Comparison of ENCODE assay signal across 8 cellular contexts in genomic region chr6:28335564-28336283, GRCh38. TPM values are rescaled to one million over a fixed set of nuclear protein-coding genes. Genes with fewer than 3 reads are reported as not detected.
DNase-seq lines count a peak whose midpoint lies in the region; ATAC-seq, FAIRE-seq and TF ChIP-seq lines count a peak whose summit lies in the region.

Gene ZSCAN31 (minus strand): TSS chr6:28336148. CDS start chr6:28329683, 6,465 bp downstream.

- peak; percentile 95 for FAIRE-seq in HepG2 (lab: Jason Lieb, UNC)

- H3K27me3 ChIP-seq in duodenal mucosa (ENCODE audit: control insufficient read depth in 1 of 2, insufficient read depth in 2 of 2, low read length in 2 of 2): no peaks in the 10 kb centered on the region
- H3K27me3 ChIP-seq in HepG2 (ENCODE audit: control insufficient read depth in 1 of 2, insufficient read depth in 2 of 2, low read length in 2 of 2): no peaks in the 10 kb centered on the region; a peak in 1 of 5 replicates

- TF ChIP-seq RAD21 in HepG2 (CRISPR knock-in tag; IDR thresholded peaks at IDR 0.05): 0 out of 2 replicates have a peak, but pooled peaks have one; percentile 17

- H3K4me2 ChIP-seq in HepG2 (ENCODE audit: low read depth, low read length): peak within 1 kb of the TSS; percentile 87

- POLR2A ChIA-PET in HepG2 (lab: Yijun Ruan, JAX): interaction anchor here (0.6 to 4.9 kb wide), 36 partner anchors 9 to 863 kb away, joined by 3 to 108 read pairs (median 6); partner anchors contain the start of genes PGBD1, ZKSCAN3, ZKSCAN4 and ZKSCAN8

- DNase-seq in AG09309 (ENCODE audit: low read depth) (peak; percentile 91), NCI-H526 (lab: John Stamatoyannopoulos, UW) (peak; percentile 87 to 91), HepG2 (ENCODE audit: low spot score) (peak; percentile 99)
- peak; percentile 70 to 79 for DNase-seq in activated CD4-positive, alpha-beta T cell treated with anti-CD3 and anti-CD28 coated beads, Interleukin-2, amount 50 U/mL, for 48 hours
- DNase-seq in stimulated activated CD4-positive, alpha-beta T cell treated with anti-CD3 and anti-CD28 coated beads, Interleukin-4, amount 100 ng/mL, for 1 hour: peak; percentile 71

- CTCF ChIA-PET in HepG2 (lab: Yijun Ruan, JAX; ENCODE audit: low intra/inter-chr PET ratio, low total read pairs): no interaction called here

- H3K27ac ChIP-seq in duodenal mucosa (ENCODE audit: low read depth, low read length) (peak within 1 kb of the TSS; percentile 93), HepG2 (ENCODE audit: extremely low read length, insufficient read depth, low read length) (peak within 1 kb of the TSS; percentile 96)

- H3K4me3 ChIP-seq in AG09309 (ENCODE audit: control insufficient read depth, low read depth, low read length) (peak within 1 kb of the TSS; percentile 84), duodenal mucosa (ENCODE audit: low read depth in 1 of 2, low read length in 2 of 2) (peak within 1 kb of the TSS; percentile 88 to 91), HepG2 (replicated peaks in 1 of 3; ENCODE audit: insufficient read depth in 1 of 3, low read depth in 2 of 3, low read length in 3 of 3) (peak within 1 kb of the TSS; percentile 78 to 94 (median 80))

- H3K4me1 ChIP-seq in duodenal mucosa (ENCODE audit: control insufficient read depth in 1 of 2, insufficient read depth in 2 of 2, low read length in 2 of 2) (peaks cover 7 to 9% of the 10 kb centered on the region in 2 donors), HepG2 (ENCODE audit: insufficient read depth, low read length) (peaks cover 25% of the 10 kb centered on the region)

- H3K9ac ChIP-seq in duodenal mucosa (ENCODE audit: low read depth in 1 of 2, low read length in 2 of 2) (peak within 1 kb of the TSS; percentile 85 to 93), HepG2 (ENCODE audit: insufficient read depth, low read depth, low read length) (peak within 1 kb of the TSS; percentile 88)

- TF ChIP-seq CTCF in AG09309 (IDR thresholded peaks at IDR 0.05; ENCODE audit: control insufficient read depth, insufficient read depth, low read depth, low read length, missing control alignments) (no peak), HepG2 (CRISPR knock-in tag; IDR thresholded peaks at IDR 0.05) (no peak; the same call in 1 of the 2 replicates)

- H4K20me1 ChIP-seq in HepG2 (ENCODE audit: insufficient read depth, low read length): no peaks in the 10 kb centered on the region

- TSS peak; percentile 91 for BruUV-seq in HepG2 (replicated peaks; lab: Mats Ljungman, UMichigan)

- TF ChIP-seq POLR2A in HepG2 (IDR thresholded peaks at IDR 0.05; ENCODE audit: insufficient read depth in 1 of 2, low read depth in 2 of 2, low read length in 2 of 2): peak; percentile 80 to 99

- intact Hi-C loops in HepG2 (cut with micrococcal nuclease; ENCODE audit: unreplicated experiment): loop anchor here (1.0 kb wide), 2 partner anchors 10 to 11 kb away; no protein-coding TSS in a partner anchor

- H3K9me3 ChIP-seq in duodenal mucosa (ENCODE audit: control insufficient read depth in 1 of 2, low read length in 2 of 2) (peaks cover 0 to 3% of the 10 kb centered on the region in 2 donors), HepG2 (ENCODE audit: low read length) (peaks cover 8% of the 10 kb centered on the region)

- H3K36me3 ChIP-seq in duodenal mucosa (ENCODE audit: control insufficient read depth in 1 of 2, insufficient read depth in 2 of 2, low read length in 2 of 2) (no peaks in the 10 kb centered on the region), HepG2 (replicated peaks in 1 of 2; ENCODE audit: control insufficient read depth in 1 of 2, insufficient read depth in 2 of 2, low read length in 2 of 2) (no peaks in the 10 kb centered on the region)

- H3K79me2 ChIP-seq in HepG2 (ENCODE audit: insufficient read depth, low read length): peaks cover 9% of the 10 kb centered on the region

- in situ Hi-C loops in HepG2 (cut with HindIII; ENCODE audit: extremely low pct_ligation_motif_present, low pct_unique_long_range_greater_than_20kb): no loop called here

- peak within 1 kb of the TSS; percentile 68 for H2AFZ ChIP-seq in HepG2 (ENCODE audit: low read length)

- TF ChIP-seq EP300 in HepG2 (IDR thresholded peaks at IDR 0.05; ENCODE audit: low read depth in 2 of 2, low read length in 2 of 2) (peak; percentile 18 to 34; a peak in 1 of 4 replicates), HepG2 (CRISPR knock-in tag; IDR thresholded peaks at IDR 0.05; ENCODE audit: borderline replicate concordance) (peak; percentile 62)

- WGBS in HepG2 (ENCODE audit: low lambda C conversion rate): 1% methylated on average over 33 of the region's 35 CpGs

- peak; percentile 84 for ATAC-seq in GM19043 (IDR thresholded peaks at IDR 0.05; ENCODE audit: low read depth, unreplicated experiment)
- ATAC-seq in HG03342 (IDR thresholded peaks at IDR 0.05; ENCODE audit: unreplicated experiment): peak; percentile 81
- ATAC-seq in HepG2: peak; percentile 98

TF ChIP-seq in HepG2, 621 proteins besides CTCF, POLR2A, EP300 and RAD21 (continues in another document):
- TF ChIP-seq SAP130 (CRISPR knock-in tag; IDR thresholded peaks at IDR 0.05; ENCODE audit: low read depth): peak; percentile 82
- TF ChIP-seq MXD1 (CRISPR knock-in tag; IDR thresholded peaks at IDR 0.05): peak; percentile 42; the same call in 1 of the 2 replicates
- TF ChIP-seq, protein P1, sequence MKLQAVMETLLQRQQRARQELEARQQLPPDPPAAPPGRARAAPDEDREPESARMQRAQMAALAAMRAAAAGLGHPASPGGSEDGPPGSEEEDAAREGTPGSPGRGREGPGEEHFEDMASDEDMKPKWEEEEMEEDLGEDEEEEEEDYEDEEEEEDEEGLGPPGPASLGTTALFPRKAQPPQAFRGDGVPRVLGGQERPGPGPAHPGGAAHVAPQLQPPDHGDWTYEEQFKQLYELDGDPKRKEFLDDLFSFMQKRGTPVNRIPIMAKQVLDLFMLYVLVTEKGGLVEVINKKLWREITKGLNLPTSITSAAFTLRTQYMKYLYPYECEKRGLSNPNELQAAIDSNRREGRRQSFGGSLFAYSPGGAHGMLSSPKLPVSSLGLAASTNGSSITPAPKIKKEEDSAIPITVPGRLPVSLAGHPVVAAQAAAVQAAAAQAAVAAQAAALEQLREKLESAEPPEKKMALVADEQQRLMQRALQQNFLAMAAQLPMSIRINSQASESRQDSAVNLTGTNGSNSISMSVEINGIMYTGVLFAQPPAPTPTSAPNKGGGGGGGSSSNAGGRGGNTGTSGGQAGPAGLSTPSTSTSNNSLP (IDR thresholded peaks at IDR 0.05; ENCODE audit: low read depth, low read length): peak; percentile 11; the same call in 1 of the 2 replicates
- TF ChIP-seq ZNF605 (CRISPR knock-in tag; IDR thresholded peaks at IDR 0.05): peak; percentile 91
- TF ChIP-seq SRSF4 (IDR thresholded peaks at IDR 0.05; ENCODE audit: low read depth, low read length, poor library complexity, severe bottlenecking): no peak
- TF ChIP-seq ZNF225 (CRISPR knock-in tag; IDR thresholded peaks at IDR 0.05): peak; percentile 57
- TF ChIP-seq ZNF790 (CRISPR knock-in tag; IDR thresholded peaks at IDR 0.05; ENCODE audit: borderline replicate concordance): peak; percentile 16; the same call in 1 of the 2 replicates
- peak; percentile 40 for TF ChIP-seq HNF1B (CRISPR knock-in tag; IDR thresholded peaks at IDR 0.05)
- peak; percentile 86; the same call in 1 of the 2 replicates for TF ChIP-seq NFKB2 (CRISPR knock-in tag; IDR thresholded peaks at IDR 0.05; ENCODE audit: borderline replicate concordance)

RNA-seq across cellular contexts. Expression of gene ZSCAN31, which starts in this region (rescaled TPM):
- total RNA-seq in HepG2 (2016; rRNA removed; fragmentation: Illumina TruSeq; extraction: Trizol): 6.2 and 7.2 TPM in 2 replicates
- total RNA-seq in HepG2 (2016; cell fraction: cytosol; rRNA removed; fragmentation: Illumina TruSeq; extraction: Trizol; ENCODE audit: low read depth): 3.0 and 3.6 TPM in 2 replicates
- total RNA-seq in HepG2 (2016; cell fraction: insoluble cytoplasmic fraction; rRNA removed; fragmentation: Illumina TruSeq; extraction: Trizol): 7.3 and 8.3 TPM in 2 replicates
- 6.2 and 10.2 TPM in 2 replicates for total RNA-seq in HepG2 (2016; cell fraction: membrane; rRNA removed; fragmentation: Illumina TruSeq; extraction: Trizol)
- total RNA-seq in HepG2 (2016; cell fraction: nucleus; rRNA removed; fragmentation: Illumina TruSeq; extraction: Trizol): 4.9 and 6.5 TPM in 2 replicates
- 3.6 and 5.3 TPM in 2 replicates for polyA plus RNA-seq in HepG2 (2011; rRNA removed)
- 2.6 and 3.6 TPM in 2 replicates for polyA plus RNA-seq in HepG2 (2011; cell fraction: cytosol; rRNA removed)
- polyA plus RNA-seq in HepG2 (2011; cell fraction: nucleus; rRNA removed): 3.9 and 4.9 TPM in 2 replicates
- polyA plus RNA-seq in HepG2 (2012): 4.8 and 4.9 TPM in 2 replicates
- 1.6 and 2.0 TPM in 2 replicates for polyA plus RNA-seq in HepG2 (2016; cell fraction: cytosol; fragmentation: Illumina TruSeq; extraction: Trizol; ENCODE audit: low read depth)
- polyA plus RNA-seq in HepG2 (2016; cell fraction: insoluble cytoplasmic fraction; fragmentation: Illumina TruSeq; extraction: Trizol; ENCODE audit: low read depth): 5.7 TPM in 2 replicates
- polyA plus RNA-seq in HepG2 (2016; cell fraction: membrane; fragmentation: Illumina TruSeq; extraction: Trizol; ENCODE audit: low read depth): 2.2 and 2.3 TPM in 2 replicates
- 4.4 and 7.8 TPM in 2 replicates for polyA plus RNA-seq in HepG2 (2016; cell fraction: nucleus; fragmentation: Illumina TruSeq; extraction: Trizol; ENCODE audit: insufficient read depth, low read depth)
- polyA minus RNA-seq in HepG2 (2011; rRNA and poly(A)+ RNA removed; ENCODE audit: low replicate concordance): 7.2 and 8.6 TPM in 2 replicates
- polyA minus RNA-seq in HepG2 (2011; cell fraction: cytosol; rRNA and poly(A)+ RNA removed): 5.3 and 5.4 TPM in 2 replicates
- polyA minus RNA-seq in HepG2 (2011; cell fraction: nucleus; rRNA and poly(A)+ RNA removed): 7.1 and 8.2 TPM in 2 replicates

Comparison
In these comparisons a context has a peak if more than half of its experiments do, and no peak if none do; other contexts are left out.
1. Peak in every context shown above with its lines: DNase-seq, ATAC-seq, H3K4me3 ChIP-seq and H3K27ac ChIP-seq.